Comparison of ENCODE assay signal across 8 cellular contexts in the genomic region with DNA sequence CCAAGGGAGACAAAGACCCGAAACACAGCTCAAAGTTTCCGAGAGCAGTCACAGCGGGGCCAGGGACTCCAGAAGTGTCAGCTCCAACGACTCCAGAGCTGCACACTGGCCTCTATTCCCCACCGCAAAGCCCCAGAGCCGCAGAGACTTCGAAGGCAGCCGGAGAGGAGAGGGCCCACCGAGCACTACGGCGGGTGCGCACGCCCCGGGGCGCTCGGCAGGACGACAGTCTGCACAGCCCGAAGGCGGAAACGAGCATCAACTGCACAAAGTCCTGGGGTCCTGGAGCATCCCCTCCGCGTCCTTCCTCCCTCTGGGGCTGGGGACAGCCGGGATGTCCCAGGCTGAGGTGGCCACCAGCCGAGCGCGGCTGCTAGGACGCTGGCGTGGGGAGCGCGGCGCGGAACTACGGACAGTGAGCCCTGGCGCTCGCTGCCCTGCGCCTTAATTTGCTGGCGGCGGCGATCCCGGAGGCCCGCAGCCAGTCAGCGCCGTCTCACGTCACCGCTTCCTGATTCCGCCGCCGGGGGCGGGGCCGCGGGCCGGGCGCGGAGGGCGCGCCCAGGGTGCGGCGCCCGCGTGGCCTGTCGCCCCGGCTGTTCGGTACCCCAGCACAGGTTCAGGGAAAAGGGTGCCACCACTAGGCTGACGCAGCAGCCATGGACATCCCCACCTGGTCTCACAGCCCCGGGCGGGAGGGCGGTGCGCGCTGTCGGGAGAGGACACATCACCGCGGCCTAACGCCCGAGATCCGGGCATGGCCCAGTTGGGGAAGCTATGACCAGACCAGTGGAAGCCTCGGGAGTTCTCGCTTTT. TPM values are rescaled to one million over a fixed set of nuclear protein-coding genes. Genes with fewer than 3 reads are reported as not detected.
DNase-seq lines count a peak whose midpoint lies in the region; ATAC-seq and TF ChIP-seq lines count a peak whose summit lies in the region.

A gene with protein sequence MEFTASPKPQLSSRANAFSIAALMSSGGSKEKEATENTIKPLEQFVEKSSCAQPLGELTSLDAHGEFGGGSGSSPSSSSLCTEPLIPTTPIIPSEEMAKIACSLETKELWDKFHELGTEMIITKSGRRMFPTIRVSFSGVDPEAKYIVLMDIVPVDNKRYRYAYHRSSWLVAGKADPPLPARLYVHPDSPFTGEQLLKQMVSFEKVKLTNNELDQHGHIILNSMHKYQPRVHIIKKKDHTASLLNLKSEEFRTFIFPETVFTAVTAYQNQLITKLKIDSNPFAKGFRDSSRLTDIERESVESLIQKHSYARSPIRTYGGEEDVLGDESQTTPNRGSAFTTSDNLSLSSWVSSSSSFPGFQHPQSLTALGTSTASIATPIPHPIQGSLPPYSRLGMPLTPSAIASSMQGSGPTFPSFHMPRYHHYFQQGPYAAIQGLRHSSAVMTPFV (minus strand): TSS at position 421 of the 816 bp plus-strand sequence. CDS start 480 bp downstream, outside the sequence.

- H3K9me3 ChIP-seq in left ventricle myocardium inferior (replicated peaks): no peaks in the 10 kb centered on the region

- H3K4me1 ChIP-seq in left ventricle myocardium inferior: peaks cover 63% of the 10 kb centered on the region

- intact Hi-C loops in left ventricle myocardium inferior (cut with micrococcal nuclease): no loop called here

- DNase-seq in DMS53 (lab: John Stamatoyannopoulos, UW) (peak; percentile 90), left ventricle myocardium inferior (peak; percentile 86), retina (peak; percentile 91), HuH-7.5 (ENCODE audit: low spot score) (no peak)
- DNase-seq in activated CD8-positive, alpha-beta memory T cell treated with anti-CD3 and anti-CD28 coated beads, Interleukin-2, amount 50 U/mL, for 48 hours: peak; percentile 68

- ATAC-seq in HG03521 (IDR thresholded peaks at IDR 0.05; ENCODE audit: unreplicated experiment) (peak; percentile 58), HG02970 (IDR thresholded peaks at IDR 0.05; ENCODE audit: low FRiP score, unreplicated experiment) (no peak), HG03565 (IDR thresholded peaks at IDR 0.05; ENCODE audit: unreplicated experiment) (no peak)

- H3K36me3 ChIP-seq in left ventricle myocardium inferior: peaks cover 6% of the 10 kb centered on the region

- peaks cover 99% of the 10 kb centered on the region for H3K27me3 ChIP-seq in left ventricle myocardium inferior (ENCODE audit: low read depth)

- TF ChIP-seq CTCF in left ventricle myocardium inferior (IDR thresholded peaks at IDR 0.05; ENCODE audit: borderline replicate concordance): no peak

- H3K27ac ChIP-seq in left ventricle myocardium inferior (replicated peaks): peak within 1 kb of the TSS; percentile 92

- peak within 1 kb of the TSS; percentile 73 for H3K4me3 ChIP-seq in left ventricle myocardium inferior

RNA-seq across cellular contexts. Expression of the gene that starts here (rescaled TPM):
- total RNA-seq in left ventricle myocardium inferior: 83.9 TPM
